ENCODE assay signal across 32 cellular contexts in genomic region chr5:28714887-28715286, GRCh38.
"Had no signal": no experiment of that assay in that cellular context is flagged by ENCODE, and none has a peak within 500 bp of the region (broad histone marks: within the 10 kb centered on the region; RNA-seq: fewer than 3 reads in every experiment).

No MANE protein-coding gene starts in this region.

- H3K4me1 ChIP-seq: left ventricle myocardium inferior, pancreas, prostate gland, suprapubic skin, tibial artery, upper lobe of right lung had no signal

- FAIRE-seq: kidney, pancreas, urothelium cell line had no signal

- H3K27ac Mint-ChIP-seq: immature natural killer cell; naive thymus-derived CD4-positive, alpha-beta T cell; natural killer cell treated with Interleukin-12 subunit alpha and Interleukin-12 subunit beta and Interleukin-15 and Interleukin-18, amount 100 ng/mL, for 72 hours; stimulated activated naive B cell treated with anti-CD40 and anti-IgM and Interleukin-4, amounts not matched to agents 10 μg/mL and 1 μg/mL and 100 μg/mL, for 72 hours; stimulated activated naive CD8-positive, alpha-beta T cell treated with anti-CD3 and anti-CD28 coated beads, Interleukin-15, Interleukin-2, amounts not matched to agents 100 ng/mL and 50 ng/mL, for 24 hours had no signal

- DNase-seq: hypothalamus; immature natural killer cell; kidney; left colon; left ventricle myocardium inferior; mesendoderm; midbrain; mucosa of descending colon; naive thymus-derived CD4-positive, alpha-beta T cell; nucleus accumbens; pancreas; posterior cingulate gyrus; retina; right cardiac atrium; stimulated activated CD4-positive, alpha-beta T cell treated with anti-CD3 and anti-CD28 coated beads, Interleukin-12 subunit alpha, Interleukin-12 subunit beta, amount 100 ng/mL, for 4 hours; stimulated activated CD4-positive, alpha-beta T cell treated with anti-CD3 and anti-CD28 coated beads, Interleukin-15, amount 100 ng/mL, for 24 hours; stimulated activated CD4-positive, alpha-beta T cell treated with anti-CD3 and anti-CD28 coated beads, Interleukin-2, amount 100 ng/mL, for 24 hours; stimulated activated CD4-positive, alpha-beta T cell treated with anti-CD3 and anti-CD28 coated beads, Interleukin-4, amount 100 ng/mL, for 1 hour; stimulated activated naive B cell treated with anti-CD40 and anti-IgM and Interleukin-4, amounts not matched to agents 10 μg/mL and 1 μg/mL and 100 μg/mL, for 72 hours; tibial artery; trophoblast cell; upper lobe of right lung had no signal

- H3K4me1 Mint-ChIP-seq: immature natural killer cell; naive thymus-derived CD4-positive, alpha-beta T cell; neural crest cell; stimulated activated naive B cell treated with anti-CD40 and anti-IgM and Interleukin-4, amounts not matched to agents 10 μg/mL and 1 μg/mL and 100 μg/mL, for 72 hours had no signal

- H3K9me3 ChIP-seq: left ventricle myocardium inferior, pancreas, prostate gland, suprapubic skin, thoracic aorta, tibial artery, upper lobe of right lung had no signal

- ATAC-seq: left colon; mucosa of descending colon; naive thymus-derived CD4-positive, alpha-beta T cell; natural killer cell treated with Interleukin-12 subunit alpha and Interleukin-12 subunit beta and Interleukin-15 and Interleukin-18, amount 100 ng/mL, for 72 hours; pancreas; right cardiac atrium; sciatic nerve; stimulated activated naive B cell treated with anti-CD40 and anti-IgM and Interleukin-4, amounts not matched to agents 10 μg/mL and 1 μg/mL and 100 μg/mL, for 72 hours; upper lobe of right lung had no signal

- H3K27me3 ChIP-seq: pancreas, suprapubic skin, tibial artery, upper lobe of right lung had no signal

- H3K27ac ChIP-seq: left ventricle myocardium inferior, pancreas, prostate gland, skin epidermis, suprapubic skin, thoracic aorta, tibial artery, upper lobe of right lung had no signal

- H3K4me3 ChIP-seq: left ventricle myocardium inferior, lung, mucosa of descending colon, pancreas, prostate gland, skin epidermis, suprapubic skin, thoracic aorta, tibial artery, upper lobe of right lung had no signal

- H3K9me3 Mint-ChIP-seq: neural crest cell had no signal

- H3K27me3 Mint-ChIP-seq: naive thymus-derived CD4-positive, alpha-beta T cell; natural killer cell treated with Interleukin-12 subunit alpha and Interleukin-12 subunit beta and Interleukin-15 and Interleukin-18, amount 100 ng/mL, for 72 hours; stimulated activated naive B cell treated with anti-CD40 and anti-IgM and Interleukin-4, amounts not matched to agents 10 μg/mL and 1 μg/mL and 100 μg/mL, for 72 hours; stimulated activated naive CD8-positive, alpha-beta T cell treated with anti-CD3 and anti-CD28 coated beads, Interleukin-15, Interleukin-2, amounts not matched to agents 100 ng/mL and 50 ng/mL, for 24 hours had no signal

- H3K4me3 Mint-ChIP-seq: immature natural killer cell; naive thymus-derived CD4-positive, alpha-beta T cell; natural killer cell treated with Interleukin-12 subunit alpha and Interleukin-12 subunit beta and Interleukin-15 and Interleukin-18, amount 100 ng/mL, for 72 hours; neural crest cell; stimulated activated naive B cell treated with anti-CD40 and anti-IgM and Interleukin-4, amounts not matched to agents 10 μg/mL and 1 μg/mL and 100 μg/mL, for 72 hours; stimulated activated naive CD8-positive, alpha-beta T cell treated with anti-CD3 and anti-CD28 coated beads, Interleukin-15, Interleukin-2, amounts not matched to agents 100 ng/mL and 50 ng/mL, for 24 hours had no signal

- H3K36me3 Mint-ChIP-seq: immature natural killer cell; naive thymus-derived CD4-positive, alpha-beta T cell; natural killer cell treated with Interleukin-12 subunit alpha and Interleukin-12 subunit beta and Interleukin-15 and Interleukin-18, amount 100 ng/mL, for 72 hours; stimulated activated naive B cell treated with anti-CD40 and anti-IgM and Interleukin-4, amounts not matched to agents 10 μg/mL and 1 μg/mL and 100 μg/mL, for 72 hours had no signal

- H3K36me3 ChIP-seq: left ventricle myocardium inferior, pancreas, prostate gland, suprapubic skin, thoracic aorta, tibial artery, upper lobe of right lung had no signal
